ENCODE assay signal across 17 cellular contexts in the genomic region with DNA sequence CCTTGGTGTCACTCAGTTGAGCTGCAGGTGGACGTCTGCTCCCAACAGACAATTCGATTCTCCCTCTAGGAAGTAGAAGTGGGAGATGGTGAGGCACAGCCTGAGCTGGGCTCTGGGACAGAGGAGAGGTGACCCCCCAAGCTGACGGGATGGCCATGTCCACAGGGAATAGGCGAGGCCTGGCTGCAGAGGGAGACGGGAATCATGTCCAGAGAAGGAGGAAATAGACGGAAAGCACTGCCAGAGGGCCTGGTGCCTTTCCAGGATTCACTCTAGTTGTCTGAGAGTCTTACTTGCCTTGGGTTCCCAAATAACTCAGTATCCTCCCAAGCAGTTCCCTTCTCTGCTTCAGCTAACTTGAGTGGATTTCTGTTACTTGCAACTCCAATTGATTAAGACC. TPM values are rescaled to one million over a fixed set of nuclear protein-coding genes. Genes with fewer than 3 reads are reported as not detected.
DNase-seq lines count a peak whose midpoint lies in the region; ATAC-seq, FAIRE-seq and TF ChIP-seq lines count a peak whose summit lies in the region.
"Had no signal": no experiment of that assay in that cellular context is flagged by ENCODE, and none has a peak within 500 bp of the region (broad histone marks: within the 10 kb centered on the region; RNA-seq: fewer than 3 reads in every experiment).

No MANE protein-coding gene starts in this region.

- intact Hi-C loops in left cardiac atrium (cut with DNase I) (no loop called here), cardiac septum (cut with DNase I) (no loop called here), K562 (cut with micrococcal nuclease) (no loop called here), mammary epithelial cell (cut with micrococcal nuclease) (no loop called here)

- FAIRE-seq in K562 (lab: Jason Lieb, UNC) (no peak), GM12892 (lab: Jason Lieb, UNC) (no peak)
- FAIRE-seq: A549, GM19239 had no signal

- no peak overlapping the region for H3K27ac ChIP-seq in K562 (ENCODE audit: extremely low read depth, low read depth, low read length)
- no peak overlapping the region for H3K27ac ChIP-seq in mammary epithelial cell (ENCODE audit: insufficient read depth, low read depth, low read length)
- H3K27ac ChIP-seq: 22Rv1, A549, GM23248 had no signal

- H3K36me3 ChIP-seq in K562 (ENCODE audit: control insufficient read depth, insufficient read depth, low read length) (no peaks in the 10 kb centered on the region), mammary epithelial cell (ENCODE audit: insufficient read depth, low read length) (no peaks in the 10 kb centered on the region)
- H3K36me3 ChIP-seq: HAP-1 had no signal

- no peaks in the 10 kb centered on the region for H3K9me1 ChIP-seq in K562 (ENCODE audit: control insufficient read depth, insufficient read depth, low read length)

- peak overlapping the region in 2 of 3 experiments; percentile 21 to 55 for H3K27ac Mint-ChIP-seq in nephron
- H3K27ac Mint-ChIP-seq: CD8-positive, alpha-beta T cell had no signal

- no peak for TF ChIP-seq RAD21 in K562 (CRISPR knock-in tag; conservative IDR thresholded peaks at IDR 0.05 in 1 of 2, IDR thresholded peaks at IDR 0.05 in 1 of 2)

- TF ChIP-seq POLR2A in K562 (conservative IDR thresholded peaks at IDR 0.05) = no peak
- no peak for TF ChIP-seq POLR2A in GM12892 (IDR thresholded peaks at IDR 0.05; ENCODE audit: low read depth, low read length)

- H3K9me3 Mint-ChIP-seq in nephron = no peaks in the 10 kb centered on the region
- H3K9me3 Mint-ChIP-seq: CD8-positive, alpha-beta T cell had no signal

- H2AFZ ChIP-seq in K562 (ENCODE audit: low read depth, low read length) (no peak overlapping the region), mammary epithelial cell (ENCODE audit: low read depth, low read length) (no peak overlapping the region)
- H2AFZ ChIP-seq: GM23248 had no signal

- TF ChIP-seq CTCF in K562 (IDR thresholded peaks at IDR 0.05 in 2 of 3, conservative IDR thresholded peaks at IDR 0.05 in 1 of 3; ENCODE audit: insufficient read depth in 2 of 3, low read depth in 1 of 3, low read length in 3 of 3) (no peak), nephron (IDR thresholded peaks at IDR 0.05; ENCODE audit: unreplicated experiment in 3 of 3) (no peak), mammary epithelial cell (conservative IDR thresholded peaks at IDR 0.05 in 1 of 2, IDR thresholded peaks at IDR 0.05 in 1 of 2; ENCODE audit: extremely low read depth in 1 of 2, insufficient read depth in 1 of 2, low read depth in 1 of 2, low read length in 2 of 2) (no peak)

- H4K20me1 ChIP-seq in K562 (replicated peaks; ENCODE audit: control insufficient read depth, insufficient read depth, low read length) = peaks cover 10% of the 10 kb centered on the region; the same call in 1 of the 2 replicates
- H4K20me1 ChIP-seq in mammary epithelial cell (ENCODE audit: insufficient read depth, low read length) = no peaks in the 10 kb centered on the region

- no peak overlapping the region for H3K4me2 ChIP-seq in K562 (ENCODE audit: insufficient read depth, low read length)
- no peak overlapping the region for H3K4me2 ChIP-seq in mammary epithelial cell (ENCODE audit: insufficient read depth, low read depth, low read length)
- H3K4me2 ChIP-seq: A549 had no signal

- CTCF ChIA-PET in K562 (lab: Yijun Ruan, JAX; ENCODE audit: low intra/inter-chr PET ratio) (interaction anchor here (0.6 kb wide), 1 partner anchor 86 kb away, joined by 3 read pairs; no protein-coding TSS in a partner anchor), mammary epithelial cell (lab: Charles Lee; ENCODE audit: low non-redundant PET) (no interaction called here)

- POLR2A ChIA-PET in K562 (lab: Yijun Ruan, JAX) = interaction anchor here (0.6 to 1.0 kb wide), 2 partner anchors 15 to 454 kb away, joined by 3 read pairs; no protein-coding TSS in a partner anchor

- DNase-seq in left cardiac atrium (peak; percentile 41), cardiac septum (ENCODE audit: low spot score) (no peak), K562 (ENCODE audit: extremely low read depth in 1 of 4, low spot score in 3 of 4) (no peak), mammary epithelial cell (no peak), GM12892 (ENCODE audit: insufficient read length) (no peak)
- DNase-seq: AML-193; Calu3; CD8-positive, alpha-beta T cell; DMS79 treated with DMSO at 0.1 percent for 48 hours; GF-D8; GM23248 had no signal

- peaks cover 11% of the 10 kb centered on the region for H3K4me1 Mint-ChIP-seq in nephron

- BruUV-seq in K562 (replicated peaks; lab: Mats Ljungman, UMichigan) (no TSS peak), mammary epithelial cell (replicated peaks; lab: Mats Ljungman, UMichigan) (no TSS peak)

- H3K79me2 ChIP-seq in K562 (ENCODE audit: control insufficient read depth, insufficient read depth, low read length) (no peaks in the 10 kb centered on the region), mammary epithelial cell (ENCODE audit: insufficient read depth, low read length) (no peaks in the 10 kb centered on the region)

- no peak for TF ChIP-seq EP300 in K562 (IDR thresholded peaks at IDR 0.05; ENCODE audit: low read length)

- no peak overlapping the region for H3K9ac ChIP-seq in K562 (ENCODE audit: insufficient read depth in 1 of 2, low read depth in 2 of 2, low read length in 2 of 2)
- H3K9ac ChIP-seq in mammary epithelial cell (ENCODE audit: insufficient read depth, low read length) = no peak overlapping the region
- H3K9ac ChIP-seq: GM23248 had no signal

- H3K4me3 ChIP-seq in K562 = no peak overlapping the region
- H3K4me3 ChIP-seq in mammary epithelial cell (replicated peaks in 1 of 3; ENCODE audit: insufficient read depth in 1 of 3, low read depth in 2 of 3, low read length in 3 of 3) = no peak overlapping the region
- H3K4me3 ChIP-seq: A549, GM23248, HAP-1 had no signal

- no peaks in the 10 kb centered on the region for H3K36me3 Mint-ChIP-seq in nephron (ENCODE audit: low read depth)
- H3K36me3 Mint-ChIP-seq: CD8-positive, alpha-beta T cell had no signal

- ATAC-seq in left cardiac atrium (no peak), K562 (no peak), GM18511 (IDR thresholded peaks at IDR 0.05; ENCODE audit: unreplicated experiment) (no peak)
- ATAC-seq: A549; CD8-positive, alpha-beta T cell had no signal

- in situ Hi-C loops in K562 (cut with MboI) = no loop called here
- in situ Hi-C loops in mammary epithelial cell (cut with MboI; ENCODE audit: low sequenced_read_pairs in 2 of 2) = no loop called here

- WGBS in K562 (ENCODE audit: insufficient coverage, low coverage, missing lambda C conversion rate) = 1% methylated on average over 6 of the region's 6 CpGs
- WGBS in mammary epithelial cell (ENCODE audit: low coverage, missing lambda C conversion rate) = 91% methylated on average over 2 of the region's 6 CpGs

- peaks cover 8 to 12% of the 10 kb centered on the region in 2 experiments; a peak in 4 of 5 replicates for H3K4me1 ChIP-seq in K562 (replicated peaks in 1 of 2; ENCODE audit: control insufficient read depth in 2 of 2, insufficient read depth in 2 of 2, low read length in 2 of 2)
- peaks cover 11% of the 10 kb centered on the region for H3K4me1 ChIP-seq in mammary epithelial cell (ENCODE audit: insufficient read depth, low read length)

- no peak overlapping the region for H3K4me3 Mint-ChIP-seq in nephron
- H3K4me3 Mint-ChIP-seq: CD8-positive, alpha-beta T cell had no signal

- peaks cover 56% of the 10 kb centered on the region for H3K27me3 Mint-ChIP-seq in nephron (ENCODE audit: low read depth)

- dilution Hi-C loops in mammary epithelial cell (cut with HindIII; ENCODE audit: low sequenced_read_pairs) = no loop called here

- H3K9me3 ChIP-seq in K562 (replicated peaks; ENCODE audit: control insufficient read depth, insufficient read depth, low read depth, low read length) = peaks cover 5% of the 10 kb centered on the region
- no peaks in the 10 kb centered on the region for H3K9me3 ChIP-seq in mammary epithelial cell (replicated peaks; ENCODE audit: insufficient read depth, low read length)
- H3K9me3 ChIP-seq: A549, HAP-1 had no signal

- peaks cover 69 to 95% of the 10 kb centered on the region in 2 experiments for H3K27me3 ChIP-seq in K562 (ENCODE audit: control insufficient read depth in 2 of 2, insufficient read depth in 2 of 2, low read length in 2 of 2)
- peaks cover 5% of the 10 kb centered on the region for H3K27me3 ChIP-seq in mammary epithelial cell (ENCODE audit: insufficient read depth, low read length)

TF ChIP-seq in K562, 482 proteins besides CTCF, POLR2A, EP300 and RAD21 (continues in another document):
- TF ChIP-seq, protein P1, sequence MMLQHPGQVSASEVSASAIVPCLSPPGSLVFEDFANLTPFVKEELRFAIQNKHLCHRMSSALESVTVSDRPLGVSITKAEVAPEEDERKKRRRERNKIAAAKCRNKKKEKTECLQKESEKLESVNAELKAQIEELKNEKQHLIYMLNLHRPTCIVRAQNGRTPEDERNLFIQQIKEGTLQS (IDR thresholded peaks at IDR 0.05) = 0 out of 2 replicates have a peak, but pooled peaks have one; percentile 22
- TF ChIP-seq, protein P1 (CRISPR knock-in tag; conservative IDR thresholded peaks at IDR 0.05) = no peak

RNA-seq across cellular contexts. Expression of gene CRISPLD2, which starts 4.3 kb away (rescaled TPM):
- 10 to 100 TPM; 36.1 to 58.3 TPM for total RNA-seq in left cardiac atrium
- total RNA-seq in cardiac septum = 16.3 TPM
- 0.42 TPM in 1 of 2 replicates, not detected in the other for total RNA-seq in K562 (2011; cell fraction: chromatin; rRNA removed; ENCODE audit: low replicate concordance)
- 0.13 and 0.17 TPM in 2 replicates for total RNA-seq in K562 (2011; cell fraction: nucleolus; rRNA removed)
- total RNA-seq in K562 (2011; cell fraction: nucleoplasm; rRNA removed) = 0.31 TPM in 1 of 2 replicates, not detected in the other
- 0.12 TPM in 1 of 2 replicates, not detected in the other for total RNA-seq in K562 (2014; rRNA removed)
- 0.04 and 0.10 TPM in 2 replicates for total RNA-seq in K562 (2014; rRNA removed; fragmentation: Illumina TruSeq; extraction: Trizol)
- not detected in 2 replicates for total RNA-seq in K562 (2015; rRNA removed; fragmentation: Illumina TruSeq; extraction: Trizol)
- 0.22 and 0.24 TPM in 2 replicates for total RNA-seq in K562 (2021)
- 0.05 TPM in 1 of 2 replicates, not detected in the other for polyA plus RNA-seq in K562 (2011; rRNA removed)
- 0.03 and 0.19 TPM in 2 replicates for polyA plus RNA-seq in K562 (2011; cell fraction: cytosol; rRNA removed)
- polyA plus RNA-seq in K562 (2011; cell fraction: nucleus; rRNA removed) = 0.34 TPM in 1 of 2 replicates, not detected in the other
- 0.07 and 0.16 TPM in 2 replicates for polyA plus RNA-seq in K562 (2012)
- 0.03 and 0.06 TPM in 2 replicates for polyA plus RNA-seq in K562 (2014; fragmentation: Illumina TruSeq; extraction: Trizol)
- under 1 TPM in 1 of 2 experiments, not detected in 1; 0.03 TPM for polyA plus RNA-seq in K562 (2014; fragmentation: Nextera tagmentation; extraction: Ambion mirVana)
- 0.08 TPM in 1 of 2 replicates, not detected in the other for polyA plus RNA-seq in K562 (2014; rRNA removed)
- 0.04 and 0.06 TPM in 2 replicates for polyA minus RNA-seq in K562 (2011; rRNA and poly(A)+ RNA removed)
- polyA minus RNA-seq in K562 (2011; cell fraction: cytosol; rRNA and poly(A)+ RNA removed) = not detected in 2 replicates
- polyA minus RNA-seq in K562 (2011; cell fraction: nucleus; rRNA and poly(A)+ RNA removed) = 0.27 TPM in 1 of 2 replicates, not detected in the other
- total RNA-seq in mammary epithelial cell = 1 to 10 TPM in 1 of 2 donors, under 1 TPM in 1; 0.83 to 2.3 TPM
- 0.59 TPM for polyA plus RNA-seq in mammary epithelial cell
- 0.57 TPM for polyA minus RNA-seq in mammary epithelial cell
- polyA plus RNA-seq in GM12892 (2012; ENCODE audit: missing spikeins) = not detected
